In genomic region chr10:96370575-96371157, GRCh38 we compare ENCODE assay signal across 8 cellular contexts. TPM values are rescaled to one million over a fixed set of nuclear protein-coding genes. Genes with fewer than 3 reads are reported as not detected.
DNase-seq lines count a peak whose midpoint lies in the region; ATAC-seq and TF ChIP-seq lines count a peak whose summit lies in the region.

No MANE protein-coding gene starts in this region.

- no peak overlapping the region for H3K4me3 ChIP-seq in mucosa of descending colon

- peaks cover 23% of the 10 kb centered on the region for H3K27me3 Mint-ChIP-seq in stimulated activated naive CD8-positive, alpha-beta T cell treated with anti-CD3 and anti-CD28 coated beads, Interleukin-15, amount 100 ng/mL, for 72 hours

- intact Hi-C loops in mucosa of descending colon (cut with DNase I, micrococcal nuclease) = loop anchor here in 1 of 2 donors (10.0 kb wide), 1 partner anchor 454 kb away; no protein-coding TSS in a partner anchor

- H3K9me3 Mint-ChIP-seq in stimulated activated naive CD8-positive, alpha-beta T cell treated with anti-CD3 and anti-CD28 coated beads, Interleukin-15, amount 100 ng/mL, for 72 hours = no peaks in the 10 kb centered on the region

- H3K9me3 ChIP-seq in mucosa of descending colon = no peaks in the 10 kb centered on the region

- H3K36me3 ChIP-seq in mucosa of descending colon (ENCODE audit: low read depth) = no peaks in the 10 kb centered on the region

- H3K4me3 Mint-ChIP-seq in stimulated activated naive CD8-positive, alpha-beta T cell treated with anti-CD3 and anti-CD28 coated beads, Interleukin-15, amount 100 ng/mL, for 72 hours = no peak overlapping the region

- H3K27ac Mint-ChIP-seq in stimulated activated naive CD8-positive, alpha-beta T cell treated with anti-CD3 and anti-CD28 coated beads, Interleukin-15, amount 100 ng/mL, for 72 hours = no peak overlapping the region

- peak; percentile 23 for ATAC-seq in mucosa of descending colon
- peak; percentile 46 for ATAC-seq in stimulated activated naive CD8-positive, alpha-beta T cell treated with anti-CD3 and anti-CD28 coated beads, Interleukin-15, amount 100 ng/mL, for 72 hours
- ATAC-seq in GM18519 (IDR thresholded peaks at IDR 0.05; ENCODE audit: low FRiP score, unreplicated experiment) = no peak

- H3K4me1 Mint-ChIP-seq in stimulated activated naive CD8-positive, alpha-beta T cell treated with anti-CD3 and anti-CD28 coated beads, Interleukin-15, amount 100 ng/mL, for 72 hours = peaks cover 16% of the 10 kb centered on the region

- H3K4me1 ChIP-seq in mucosa of descending colon (ENCODE audit: low read depth) = no peaks in the 10 kb centered on the region

- peak; percentile 93 for TF ChIP-seq CTCF in GM12872 (IDR thresholded peaks at IDR 0.05; ENCODE audit: insufficient read depth, low read depth, low read length)
- TF ChIP-seq CTCF in mucosa of descending colon (IDR thresholded peaks at IDR 0.05) = peak; percentile 66

- peak; percentile 60 for DNase-seq in A172 (ENCODE audit: low spot score)
- DNase-seq in NCI-H2227 treated with DMSO at 0.1 percent for 48 hours (lab: John Stamatoyannopoulos, UW) = peak; percentile 6
- DNase-seq in activated CD4-positive, alpha-beta T cell treated with anti-CD3 and anti-CD28 coated beads, Interleukin-2, amount 50 U/mL, for 24 hours (ENCODE audit: low read depth in 1 of 2, low spot score in 1 of 2) = peak; percentile 28 to 42
- peak; percentile 31 for DNase-seq in effector CD8-positive, alpha-beta T cell (lab: John Stamatoyannopoulos, UW)
- DNase-seq in mucosa of descending colon = peak in 2 of 3 donors; percentile 48 to 54
- peak; percentile 50 to 56 for DNase-seq in stimulated activated naive CD8-positive, alpha-beta T cell treated with anti-CD3 and anti-CD28 coated beads, Interleukin-15, amount 100 ng/mL, for 72 hours

RNA-seq across cellular contexts. Expression of gene OPALIN, which starts 11.9 kb away (rescaled TPM):
- total RNA-seq in A172 (2014; rRNA removed; shearing (Covaris generic)) = not detected in 2 replicates
- not detected for total RNA-seq in mucosa of descending colon

Comparison
In these comparisons a context has a peak if more than half of its experiments do, and no peak if none do; other contexts are left out.
1. DNase-seq: peak in every context shown above with its lines; median percentile 60 in A172; 53 in stimulated activated naive CD8-positive, alpha-beta T cell treated with anti-CD3 and anti-CD28 coated beads, Interleukin-15, amount 100 ng/mL, for 72 hours; 51 in mucosa of descending colon; 35 in activated CD4-positive, alpha-beta T cell treated with anti-CD3 and anti-CD28 coated beads, Interleukin-2, amount 50 U/mL, for 24 hours; 31 in effector CD8-positive, alpha-beta T cell; 6 in NCI-H2227 treated with DMSO at 0.1 percent for 48 hours.